ENCODE assay signal across 1 cellular context in genomic region chr5:159310492-159310891, GRCh38.
TF ChIP-seq lines count a peak whose summit lies in the region.

No MANE protein-coding gene starts in this region.

TF ChIP-seq in GM23338, 12 proteins besides CTCF, POLR2A, EP300 and RAD21 (continued from another document):
- TF ChIP-seq ETS1 (IDR thresholded peaks at IDR 0.05) = no peak
- no peak for TF ChIP-seq NANOG (IDR thresholded peaks at IDR 0.05; ENCODE audit: borderline replicate concordance)
TF ChIP-seq in GM23338: peak in this region for 0.
